ENCODE assay signal across 8 cellular contexts in the genomic region with DNA sequence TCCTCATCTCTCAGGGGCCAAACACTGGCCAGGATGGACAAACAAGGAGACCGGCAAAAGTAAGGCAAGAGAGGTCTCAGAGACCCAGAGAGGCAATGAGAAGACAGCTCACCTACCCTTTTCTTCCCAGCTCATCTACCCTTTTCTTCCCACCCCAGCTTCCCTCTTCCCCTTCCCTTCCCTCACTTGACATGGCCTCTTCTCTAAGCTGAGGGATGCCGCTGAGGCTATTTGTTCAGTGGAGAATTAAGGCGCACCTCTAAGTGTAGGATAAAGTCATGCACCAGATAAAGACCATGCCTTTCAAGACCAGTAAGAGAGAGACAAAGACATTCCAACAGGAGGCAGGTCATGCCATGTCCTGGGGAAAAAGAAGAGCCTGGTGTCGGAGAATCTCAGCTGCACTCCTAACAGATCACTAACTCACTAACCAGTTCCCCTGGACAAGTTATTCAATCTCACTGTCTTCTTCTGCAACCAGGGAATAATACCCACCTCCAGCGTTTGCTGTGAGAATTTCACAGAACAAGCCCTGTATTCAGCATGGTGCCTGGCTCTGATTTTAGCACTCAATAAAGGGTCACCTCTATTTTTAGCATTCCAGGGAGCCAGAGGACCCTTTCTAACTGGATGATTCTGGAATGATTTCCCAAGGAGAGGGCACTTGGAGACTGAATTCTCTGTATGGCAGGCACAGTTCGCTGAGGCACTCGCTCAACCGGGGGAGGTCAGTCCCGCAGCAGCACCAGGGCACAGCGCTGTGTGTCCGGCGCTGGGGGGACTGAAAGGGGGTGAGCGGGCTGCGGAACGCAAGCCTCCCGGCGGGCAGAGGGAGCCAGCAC. TPM values are rescaled to one million over a fixed set of nuclear protein-coding genes. Genes with fewer than 3 reads are reported as not detected.
A peak's percentile ranks its signal among the peaks of the same experiment; 100 is the strongest.
DNase-seq lines count a peak whose midpoint lies in the region; ATAC-seq and TF ChIP-seq lines count a peak whose summit lies in the region.

No MANE protein-coding gene starts in this region.

- H3K27me3 Mint-ChIP-seq in natural killer cell treated with Interleukin-12 subunit alpha and Interleukin-12 subunit beta and Interleukin-15 and Interleukin-18, amount 100 ng/mL, for 72 hours, result no peaks in the 10 kb centered on the region

- peak overlapping the region in 1 of 2 donors; percentile 84 for H3K27ac Mint-ChIP-seq in natural killer cell treated with Interleukin-12 subunit alpha and Interleukin-12 subunit beta and Interleukin-15 and Interleukin-18, amount 100 ng/mL, for 72 hours

- POLR2A ChIA-PET in BJ (lab: Charles Lee), result interaction anchor here (0.5 to 0.9 kb wide), 3 partner anchors 91 to 1744 kb away, joined by 3 to 5 read pairs (median 5); no protein-coding TSS in a partner anchor

- H3K9me3 ChIP-seq in effector memory CD4-positive, alpha-beta T cell (ENCODE audit: control insufficient read depth, low read length), result no peaks in the 10 kb centered on the region

- CTCF ChIA-PET in BJ (lab: Yijun Ruan, JAX), result interaction anchor here (0.5 to 0.9 kb wide), 4 partner anchors 8 to 234 kb away, joined by 3 read pairs; no protein-coding TSS in a partner anchor

- peaks cover 18% of the 10 kb centered on the region for H3K4me1 ChIP-seq in effector memory CD4-positive, alpha-beta T cell (ENCODE audit: control insufficient read depth, insufficient read depth, low read length, poor library complexity, severe bottlenecking)

- H3K4me3 ChIP-seq in BJ (ENCODE audit: low read depth, low read length), result peak overlapping the region; percentile 51
- peak overlapping the region; percentile 66 for H3K4me3 ChIP-seq in effector memory CD4-positive, alpha-beta T cell (ENCODE audit: insufficient read depth, low read depth, low read length, poor library complexity, severe bottlenecking)

- no peaks in the 10 kb centered on the region for H3K27me3 ChIP-seq in BJ (ENCODE audit: control insufficient read depth, insufficient read depth, low read length)
- no peaks in the 10 kb centered on the region for H3K27me3 ChIP-seq in effector memory CD4-positive, alpha-beta T cell (replicated peaks; ENCODE audit: control insufficient read depth, insufficient read depth, low read length, poor library complexity, severe bottlenecking)

- H3K9me3 Mint-ChIP-seq in natural killer cell treated with Interleukin-12 subunit alpha and Interleukin-12 subunit beta and Interleukin-15 and Interleukin-18, amount 100 ng/mL, for 72 hours, result no peaks in the 10 kb centered on the region

- no peaks in the 10 kb centered on the region; the same call in 1 of the 2 replicates for H3K36me3 ChIP-seq in BJ (ENCODE audit: control insufficient read depth, insufficient read depth, low read length)
- H3K36me3 ChIP-seq in effector memory CD4-positive, alpha-beta T cell (ENCODE audit: control insufficient read depth, insufficient read depth, low read length), result no peaks in the 10 kb centered on the region

- DNase-seq in BJ (ENCODE audit: low read depth), result no peak
- peak; percentile 46 for DNase-seq in NCI-H774 (lab: John Stamatoyannopoulos, UW)
- DNase-seq in effector memory CD4-positive, alpha-beta T cell, result no peak
- no peak for DNase-seq in natural killer cell treated with Interleukin-12 subunit alpha and Interleukin-12 subunit beta and Interleukin-15 and Interleukin-18, amount 100 ng/mL, for 72 hours (ENCODE audit: low spot score)
- no peak for DNase-seq in activated effector memory CD4-positive, alpha-beta T cell treated with anti-CD3 and anti-CD28 coated beads, Interleukin-2, amount 50 U/mL, for 16 hours
- no peak for DNase-seq in HCEC 1CT
- DNase-seq in cerebellar nuclear complex (lab: John Stamatoyannopoulos, UW), result no peak

- peaks cover 6% of the 10 kb centered on the region for H3K36me3 Mint-ChIP-seq in natural killer cell treated with Interleukin-12 subunit alpha and Interleukin-12 subunit beta and Interleukin-15 and Interleukin-18, amount 100 ng/mL, for 72 hours

- H3K4me3 Mint-ChIP-seq in natural killer cell treated with Interleukin-12 subunit alpha and Interleukin-12 subunit beta and Interleukin-15 and Interleukin-18, amount 100 ng/mL, for 72 hours, result peak overlapping the region; percentile 91

- H3K4me1 Mint-ChIP-seq in natural killer cell treated with Interleukin-12 subunit alpha and Interleukin-12 subunit beta and Interleukin-15 and Interleukin-18, amount 100 ng/mL, for 72 hours (ENCODE audit: low read depth in 2 of 2), result peaks cover 28 to 41% of the 10 kb centered on the region in 2 donors

- peak; percentile 34 for TF ChIP-seq CTCF in BJ (IDR thresholded peaks at IDR 0.05; ENCODE audit: insufficient read depth, low read depth, low read length)

- no peak for ATAC-seq in natural killer cell treated with Interleukin-12 subunit alpha and Interleukin-12 subunit beta and Interleukin-15 and Interleukin-18, amount 100 ng/mL, for 72 hours
- ATAC-seq in GM21367 (IDR thresholded peaks at IDR 0.05; ENCODE audit: unreplicated experiment), result no peak

- H3K27ac ChIP-seq in effector memory CD4-positive, alpha-beta T cell (ENCODE audit: insufficient read depth, low read length, poor library complexity, severe bottlenecking), result peak overlapping the region; percentile 66

RNA-seq across cellular contexts. Expression of a gene that starts 3.0 kb away (rescaled TPM):
- polyA plus RNA-seq in BJ (2011; rRNA removed), result 43.1 and 52.5 TPM in 2 replicates
- polyA minus RNA-seq in BJ (2011; rRNA and poly(A)+ RNA removed), result 80.7 and 95.7 TPM in 2 replicates
- total RNA-seq in natural killer cell treated with Interleukin-12 subunit alpha and Interleukin-12 subunit beta and Interleukin-15 and Interleukin-18, amount 100 ng/mL, for 72 hours, result 10 to 100 TPM; 44.5 to 52.5 TPM
